In genomic region chr19:18385359-18385674, GRCh38 we compare ENCODE assay signal across 12 cellular contexts. TPM values are rescaled to one million over a fixed set of nuclear protein-coding genes. Genes with fewer than 3 reads are reported as not detected.
DNase-seq lines count a peak whose midpoint lies in the region; ATAC-seq, FAIRE-seq and TF ChIP-seq lines count a peak whose summit lies in the region.
"Had no signal": no experiment of that assay in that cellular context is flagged by ENCODE, and none has a peak within 500 bp of the region (broad histone marks: within the 10 kb centered on the region; RNA-seq: fewer than 3 reads in every experiment).

No MANE protein-coding gene starts in this region.

- CTCF ChIA-PET in RWPE1 (lab: Yijun Ruan, JAX): interaction anchor here (0.6 to 1.2 kb wide), 7 partner anchors 15 to 63 kb away, joined by 3 to 6 read pairs (median 3); partner anchors contain the start of gene SSBP4
- CTCF ChIA-PET in HepG2 (lab: Yijun Ruan, JAX; ENCODE audit: low intra/inter-chr PET ratio, low total read pairs): interaction anchor here (1.1 to 4.4 kb wide), 4 partner anchors 26 to 107 kb away, joined by 3 to 20 read pairs (median 6); no protein-coding TSS in a partner anchor

- 48% methylated on average over 3 of the region's 3 CpGs for WGBS in HepG2 (ENCODE audit: low lambda C conversion rate)

- peak overlapping the region; percentile 97 for H3K4me2 ChIP-seq in HepG2 (ENCODE audit: low read depth, low read length)

- peak overlapping the region; percentile 84 for H3K9ac ChIP-seq in HepG2 (ENCODE audit: insufficient read depth, low read depth, low read length)

- TF ChIP-seq RAD21 in HepG2 (CRISPR knock-in tag; IDR thresholded peaks at IDR 0.05): no peak

- peak overlapping the region; percentile 56 to 95 (median 91) for H3K4me3 ChIP-seq in HepG2 (replicated peaks in 1 of 3; ENCODE audit: insufficient read depth in 1 of 3, low read depth in 2 of 3, low read length in 3 of 3)
- H3K4me3 ChIP-seq in vagina: no peak overlapping the region

- TF ChIP-seq POLR2A in HepG2 (IDR thresholded peaks at IDR 0.05; ENCODE audit: insufficient read depth in 1 of 2, low read depth in 2 of 2, low read length in 2 of 2) (no peak), vagina (IDR thresholded peaks at IDR 0.05) (no peak)

- H3K36me3 ChIP-seq in HepG2 (replicated peaks in 1 of 2; ENCODE audit: control insufficient read depth in 1 of 2, insufficient read depth in 2 of 2, low read length in 2 of 2) (peaks cover 4 to 24% of the 10 kb centered on the region in 2 experiments; a peak in 4 of 5 replicates), vagina (no peaks in the 10 kb centered on the region)
- H3K36me3 ChIP-seq: ascending aorta, thoracic aorta had no signal

- in situ Hi-C loops in HepG2 (cut with HindIII; ENCODE audit: extremely low pct_ligation_motif_present, low pct_unique_long_range_greater_than_20kb): no loop called here

- H3K79me2 ChIP-seq in HepG2 (ENCODE audit: insufficient read depth, low read length): peaks cover 57% of the 10 kb centered on the region

- no peak overlapping the region for H2AFZ ChIP-seq in HepG2 (ENCODE audit: low read length)

- peaks cover 52% of the 10 kb centered on the region for H3K4me1 ChIP-seq in HepG2 (ENCODE audit: insufficient read depth, low read length)
- H3K4me1 ChIP-seq in vagina: peaks cover 22% of the 10 kb centered on the region

- H4K20me1 ChIP-seq in HepG2 (ENCODE audit: insufficient read depth, low read length): peaks cover 40% of the 10 kb centered on the region

- H3K27me3 ChIP-seq in HepG2 (ENCODE audit: control insufficient read depth in 1 of 2, insufficient read depth in 2 of 2, low read length in 2 of 2): no peaks in the 10 kb centered on the region; a peak in 1 of 5 replicates
- H3K27me3 ChIP-seq in vagina: no peaks in the 10 kb centered on the region
- H3K27me3 ChIP-seq: ascending aorta had no signal

- no peaks in the 10 kb centered on the region for H3K9me3 ChIP-seq in HepG2 (ENCODE audit: low read length)
- no peaks in the 10 kb centered on the region for H3K9me3 ChIP-seq in vagina
- H3K9me3 ChIP-seq: ascending aorta, thoracic aorta had no signal

- intact Hi-C loops in HepG2 (cut with micrococcal nuclease; ENCODE audit: unreplicated experiment) (loop anchor here (5.0 kb wide), 1 partner anchor 38 kb away; no protein-coding TSS in a partner anchor), vagina (cut with DNase I) (no loop called here)

- TF ChIP-seq CTCF in RWPE1 (conservative IDR thresholded peaks at IDR 0.05; ENCODE audit: low read depth) (no peak), HepG2 (CRISPR knock-in tag; IDR thresholded peaks at IDR 0.05) (no peak), vagina (IDR thresholded peaks at IDR 0.05) (no peak)

- POLR2A ChIA-PET in RWPE1 (lab: Yijun Ruan, JAX; ENCODE audit: low non-redundant PET): interaction anchor here (0.5 to 0.7 kb wide), 3 partner anchors 21 to 45 kb away, joined by 3 to 5 read pairs (median 3); partner anchors contain the start of gene SSBP4
- POLR2A ChIA-PET in HepG2 (lab: Yijun Ruan, JAX): interaction anchor here (0.6 to 14.3 kb wide), 30 partner anchors 8 to 1892 kb away, joined by 3 to 514 read pairs (median 7); partner anchors contain the start of genes IQCN, JUND, LSM4 and PGPEP1

- no peak for TF ChIP-seq EP300 in HepG2 (IDR thresholded peaks at IDR 0.05; ENCODE audit: low read depth in 2 of 2, low read length in 2 of 2)
- no peak for TF ChIP-seq EP300 in HepG2 (CRISPR knock-in tag; IDR thresholded peaks at IDR 0.05; ENCODE audit: borderline replicate concordance)

- DNase-seq in RWPE1 (ENCODE audit: low spot score) (no peak), HepG2 (ENCODE audit: low spot score) (no peak), vagina (ENCODE audit: extremely low spot score in 2 of 2) (no peak), NCI-H1048 (lab: John Stamatoyannopoulos, UW) (no peak)
- DNase-seq: activated CD4-positive, alpha-beta T cell treated with anti-CD3 and anti-CD28 coated beads, Interleukin-2, amount 10 ng/mL, durations not matched to agents 24 days and 14 days; effector CD8-positive, alpha-beta T cell; NCI-H2081 had no signal

- H3K27ac ChIP-seq in RWPE1 (peak overlapping the region; percentile 77), HepG2 (ENCODE audit: extremely low read length, insufficient read depth, low read length) (peak overlapping the region; percentile 80), vagina (peak overlapping the region; percentile 79)
- H3K27ac ChIP-seq: ascending aorta, thoracic aorta had no signal

- BruUV-seq in HepG2 (replicated peaks; lab: Mats Ljungman, UMichigan): TSS peak; percentile 98

- ATAC-seq in HepG2 (no peak), GM19463 (IDR thresholded peaks at IDR 0.05; ENCODE audit: unreplicated experiment) (no peak)

- no peak for FAIRE-seq in HepG2 (lab: Jason Lieb, UNC)

RNA-seq across cellular contexts. Expression of gene GDF15, which starts 0.6 kb away (rescaled TPM):
- total RNA-seq in HepG2 (2016; rRNA removed; fragmentation: Illumina TruSeq; extraction: Trizol) (43.0 and 146 TPM in 2 replicates), vagina (25.5 TPM)
- 42.0 and 45.2 TPM in 2 replicates for total RNA-seq in HepG2 (2016; cell fraction: cytosol; rRNA removed; fragmentation: Illumina TruSeq; extraction: Trizol; ENCODE audit: low read depth)
- total RNA-seq in HepG2 (2016; cell fraction: insoluble cytoplasmic fraction; rRNA removed; fragmentation: Illumina TruSeq; extraction: Trizol): 37.4 and 148 TPM in 2 replicates
- 53.4 and 57.4 TPM in 2 replicates for total RNA-seq in HepG2 (2016; cell fraction: membrane; rRNA removed; fragmentation: Illumina TruSeq; extraction: Trizol)
- 112 and 139 TPM in 2 replicates for total RNA-seq in HepG2 (2016; cell fraction: nucleus; rRNA removed; fragmentation: Illumina TruSeq; extraction: Trizol)
- 422 and 537 TPM in 2 replicates for polyA plus RNA-seq in HepG2 (2011; rRNA removed)
- 539 and 794 TPM in 2 replicates for polyA plus RNA-seq in HepG2 (2011; cell fraction: cytosol; rRNA removed)
- 1,510 and 1,558 TPM in 2 replicates for polyA plus RNA-seq in HepG2 (2011; cell fraction: nucleus; rRNA removed)
- polyA plus RNA-seq in HepG2 (2012): 229 and 758 TPM in 2 replicates
- 22.2 and 24.9 TPM in 2 replicates for polyA plus RNA-seq in HepG2 (2016; cell fraction: cytosol; fragmentation: Illumina TruSeq; extraction: Trizol; ENCODE audit: low read depth)
- polyA plus RNA-seq in HepG2 (2016; cell fraction: insoluble cytoplasmic fraction; fragmentation: Illumina TruSeq; extraction: Trizol; ENCODE audit: low read depth): 49.2 and 57.0 TPM in 2 replicates
- 30.8 and 31.5 TPM in 2 replicates for polyA plus RNA-seq in HepG2 (2016; cell fraction: membrane; fragmentation: Illumina TruSeq; extraction: Trizol; ENCODE audit: low read depth)
- polyA plus RNA-seq in HepG2 (2016; cell fraction: nucleus; fragmentation: Illumina TruSeq; extraction: Trizol; ENCODE audit: insufficient read depth, low read depth): 315 and 334 TPM in 2 replicates
- 4.5 and 440 TPM in 2 replicates for polyA minus RNA-seq in HepG2 (2011; rRNA and poly(A)+ RNA removed; ENCODE audit: low replicate concordance)
- polyA minus RNA-seq in HepG2 (2011; cell fraction: cytosol; rRNA and poly(A)+ RNA removed): 366 and 433 TPM in 2 replicates
- 115 and 151 TPM in 2 replicates for polyA minus RNA-seq in HepG2 (2011; cell fraction: nucleus; rRNA and poly(A)+ RNA removed)
- total RNA-seq: activated T-helper 1 cell treated with anti-CD3 and anti-CD28 coated beads, Interleukin-12 subunit alpha, Interleukin-12 subunit beta, Interleukin-2, Interleukin-4 antibody, amounts not matched to agents 30 ng/mL and 10 ng/mL and 1 ng/mL, durations not matched to agents 14 hours and 24 hours and 36 hours had no signal

RNA-seq across cellular contexts. Expression of gene LRRC25, which starts 12.1 kb away (rescaled TPM):
- total RNA-seq in HepG2 (2016; rRNA removed; fragmentation: Illumina TruSeq; extraction: Trizol) (0.13 TPM in 1 of 2 replicates, not detected in the other), vagina (3.9 TPM)
- total RNA-seq in HepG2 (2016; cell fraction: cytosol; rRNA removed; fragmentation: Illumina TruSeq; extraction: Trizol; ENCODE audit: low read depth): 0.20 TPM in 1 of 2 replicates, not detected in the other
- total RNA-seq in HepG2 (2016; cell fraction: insoluble cytoplasmic fraction; rRNA removed; fragmentation: Illumina TruSeq; extraction: Trizol): 0.11 TPM in 1 of 2 replicates, not detected in the other
- total RNA-seq in HepG2 (2016; cell fraction: membrane; rRNA removed; fragmentation: Illumina TruSeq; extraction: Trizol): 0.17 and 0.19 TPM in 2 replicates
- 0.25 TPM in 1 of 2 replicates, not detected in the other for total RNA-seq in HepG2 (2016; cell fraction: nucleus; rRNA removed; fragmentation: Illumina TruSeq; extraction: Trizol)
- polyA plus RNA-seq in HepG2 (2011; rRNA removed): 0.53 and 0.85 TPM in 2 replicates
- polyA plus RNA-seq in HepG2 (2011; cell fraction: cytosol; rRNA removed): 0.66 and 0.68 TPM in 2 replicates
- polyA plus RNA-seq in HepG2 (2011; cell fraction: nucleus; rRNA removed): 0.16 and 0.35 TPM in 2 replicates
- 0.11 and 0.13 TPM in 2 replicates for polyA plus RNA-seq in HepG2 (2012)
- 0.05 TPM in 1 of 2 replicates, not detected in the other for polyA plus RNA-seq in HepG2 (2016; cell fraction: cytosol; fragmentation: Illumina TruSeq; extraction: Trizol; ENCODE audit: low read depth)
- 0.12 and 0.15 TPM in 2 replicates for polyA plus RNA-seq in HepG2 (2016; cell fraction: insoluble cytoplasmic fraction; fragmentation: Illumina TruSeq; extraction: Trizol; ENCODE audit: low read depth)
- 0.13 TPM in 1 of 2 replicates, not detected in the other for polyA plus RNA-seq in HepG2 (2016; cell fraction: membrane; fragmentation: Illumina TruSeq; extraction: Trizol; ENCODE audit: low read depth)
- polyA plus RNA-seq in HepG2 (2016; cell fraction: nucleus; fragmentation: Illumina TruSeq; extraction: Trizol; ENCODE audit: insufficient read depth, low read depth): not detected in 2 replicates
- 0.60 TPM in 1 of 2 replicates, not detected in the other for polyA minus RNA-seq in HepG2 (2011; rRNA and poly(A)+ RNA removed; ENCODE audit: low replicate concordance)
- 0.40 and 0.70 TPM in 2 replicates for polyA minus RNA-seq in HepG2 (2011; cell fraction: cytosol; rRNA and poly(A)+ RNA removed)
- polyA minus RNA-seq in HepG2 (2011; cell fraction: nucleus; rRNA and poly(A)+ RNA removed): 0.25 TPM in 1 of 2 replicates, not detected in the other
- total RNA-seq: activated CD4-positive, alpha-beta T cell treated with anti-CD3 and anti-CD28 coated beads, Interleukin-2, amount 10 ng/mL, durations not matched to agents 24 days and 14 days; activated T-helper 1 cell treated with anti-CD3 and anti-CD28 coated beads, Interleukin-12 subunit alpha, Interleukin-12 subunit beta, Interleukin-2, Interleukin-4 antibody, amounts not matched to agents 30 ng/mL and 10 ng/mL and 1 ng/mL, durations not matched to agents 14 hours and 24 hours and 36 hours; glomerular endothelial cell had no signal

RNA-seq across cellular contexts. Expression of gene SSBP4, which starts 33.9 kb away (rescaled TPM):
- total RNA-seq in HepG2 (2016; rRNA removed; fragmentation: Illumina TruSeq; extraction: Trizol) (19.3 and 39.5 TPM in 2 replicates), vagina (72.7 TPM)
- 95.2 and 104 TPM in 2 replicates for total RNA-seq in HepG2 (2016; cell fraction: cytosol; rRNA removed; fragmentation: Illumina TruSeq; extraction: Trizol; ENCODE audit: low read depth)
- total RNA-seq in HepG2 (2016; cell fraction: insoluble cytoplasmic fraction; rRNA removed; fragmentation: Illumina TruSeq; extraction: Trizol): 14.4 and 39.0 TPM in 2 replicates
- total RNA-seq in HepG2 (2016; cell fraction: membrane; rRNA removed; fragmentation: Illumina TruSeq; extraction: Trizol): 103 and 124 TPM in 2 replicates
- 26.9 and 35.1 TPM in 2 replicates for total RNA-seq in HepG2 (2016; cell fraction: nucleus; rRNA removed; fragmentation: Illumina TruSeq; extraction: Trizol)
- polyA plus RNA-seq in HepG2 (2011; rRNA removed): 20.8 and 33.4 TPM in 2 replicates
- 11.6 and 28.6 TPM in 2 replicates for polyA plus RNA-seq in HepG2 (2011; cell fraction: cytosol; rRNA removed)
- 200 and 290 TPM in 2 replicates for polyA plus RNA-seq in HepG2 (2011; cell fraction: nucleus; rRNA removed)
- polyA plus RNA-seq in HepG2 (2012): 18.2 and 31.6 TPM in 2 replicates
- 133 and 147 TPM in 2 replicates for polyA plus RNA-seq in HepG2 (2016; cell fraction: cytosol; fragmentation: Illumina TruSeq; extraction: Trizol; ENCODE audit: low read depth)
- polyA plus RNA-seq in HepG2 (2016; cell fraction: insoluble cytoplasmic fraction; fragmentation: Illumina TruSeq; extraction: Trizol; ENCODE audit: low read depth): 34.3 and 41.3 TPM in 2 replicates
- 147 and 152 TPM in 2 replicates for polyA plus RNA-seq in HepG2 (2016; cell fraction: membrane; fragmentation: Illumina TruSeq; extraction: Trizol; ENCODE audit: low read depth)
- polyA plus RNA-seq in HepG2 (2016; cell fraction: nucleus; fragmentation: Illumina TruSeq; extraction: Trizol; ENCODE audit: insufficient read depth, low read depth): 117 and 122 TPM in 2 replicates
- 10.3 and 12.3 TPM in 2 replicates for polyA minus RNA-seq in HepG2 (2011; rRNA and poly(A)+ RNA removed; ENCODE audit: low replicate concordance)
- polyA minus RNA-seq in HepG2 (2011; cell fraction: cytosol; rRNA and poly(A)+ RNA removed): 12.0 and 13.9 TPM in 2 replicates
- 20.1 and 21.6 TPM in 2 replicates for polyA minus RNA-seq in HepG2 (2011; cell fraction: nucleus; rRNA and poly(A)+ RNA removed)

RNA-seq across cellular contexts. Expression of gene PGPEP1, which starts 44.9 kb away (rescaled TPM):
- total RNA-seq in HepG2 (2016; rRNA removed; fragmentation: Illumina TruSeq; extraction: Trizol): 56.6 and 57.7 TPM in 2 replicates
- 13.1 and 14.4 TPM in 2 replicates for total RNA-seq in HepG2 (2016; cell fraction: cytosol; rRNA removed; fragmentation: Illumina TruSeq; extraction: Trizol; ENCODE audit: low read depth)
- total RNA-seq in HepG2 (2016; cell fraction: insoluble cytoplasmic fraction; rRNA removed; fragmentation: Illumina TruSeq; extraction: Trizol): 51.1 and 64.9 TPM in 2 replicates
- total RNA-seq in HepG2 (2016; cell fraction: membrane; rRNA removed; fragmentation: Illumina TruSeq; extraction: Trizol): 36.0 and 36.7 TPM in 2 replicates
- 30.3 and 33.5 TPM in 2 replicates for total RNA-seq in HepG2 (2016; cell fraction: nucleus; rRNA removed; fragmentation: Illumina TruSeq; extraction: Trizol)
- 53.1 and 64.3 TPM in 2 replicates for polyA plus RNA-seq in HepG2 (2011; rRNA removed)
- 37.2 and 38.6 TPM in 2 replicates for polyA plus RNA-seq in HepG2 (2011; cell fraction: cytosol; rRNA removed)
- 97.0 and 102 TPM in 2 replicates for polyA plus RNA-seq in HepG2 (2011; cell fraction: nucleus; rRNA removed)
- 26.8 and 28.6 TPM in 2 replicates for polyA plus RNA-seq in HepG2 (2012)
- polyA plus RNA-seq in HepG2 (2016; cell fraction: cytosol; fragmentation: Illumina TruSeq; extraction: Trizol; ENCODE audit: low read depth): 15.6 and 16.2 TPM in 2 replicates
- 40.6 and 44.1 TPM in 2 replicates for polyA plus RNA-seq in HepG2 (2016; cell fraction: insoluble cytoplasmic fraction; fragmentation: Illumina TruSeq; extraction: Trizol; ENCODE audit: low read depth)
- 22.8 and 23.5 TPM in 2 replicates for polyA plus RNA-seq in HepG2 (2016; cell fraction: membrane; fragmentation: Illumina TruSeq; extraction: Trizol; ENCODE audit: low read depth)
- 51.1 and 66.5 TPM in 2 replicates for polyA plus RNA-seq in HepG2 (2016; cell fraction: nucleus; fragmentation: Illumina TruSeq; extraction: Trizol; ENCODE audit: insufficient read depth, low read depth)
- polyA minus RNA-seq in HepG2 (2011; rRNA and poly(A)+ RNA removed; ENCODE audit: low replicate concordance): 22.4 and 187 TPM in 2 replicates
- polyA minus RNA-seq in HepG2 (2011; cell fraction: cytosol; rRNA and poly(A)+ RNA removed): 44.1 and 52.6 TPM in 2 replicates
- polyA minus RNA-seq in HepG2 (2011; cell fraction: nucleus; rRNA and poly(A)+ RNA removed): 46.4 and 57.7 TPM in 2 replicates
- 27.5 TPM for total RNA-seq in vagina

RNA-seq across cellular contexts. Expression of gene ISYNA1, which starts 52.6 kb away (rescaled TPM):
- 29.4 and 48.5 TPM in 2 replicates for total RNA-seq in HepG2 (2016; rRNA removed; fragmentation: Illumina TruSeq; extraction: Trizol)
- 8.4 and 10.1 TPM in 2 replicates for total RNA-seq in HepG2 (2016; cell fraction: cytosol; rRNA removed; fragmentation: Illumina TruSeq; extraction: Trizol; ENCODE audit: low read depth)
- total RNA-seq in HepG2 (2016; cell fraction: insoluble cytoplasmic fraction; rRNA removed; fragmentation: Illumina TruSeq; extraction: Trizol): 29.3 and 46.4 TPM in 2 replicates
- 16.0 and 18.7 TPM in 2 replicates for total RNA-seq in HepG2 (2016; cell fraction: membrane; rRNA removed; fragmentation: Illumina TruSeq; extraction: Trizol)
- total RNA-seq in HepG2 (2016; cell fraction: nucleus; rRNA removed; fragmentation: Illumina TruSeq; extraction: Trizol): 33.6 and 37.4 TPM in 2 replicates
- 29.6 and 36.5 TPM in 2 replicates for polyA plus RNA-seq in HepG2 (2011; rRNA removed)
- polyA plus RNA-seq in HepG2 (2011; cell fraction: cytosol; rRNA removed): 14.0 and 25.3 TPM in 2 replicates
- 246 and 367 TPM in 2 replicates for polyA plus RNA-seq in HepG2 (2011; cell fraction: nucleus; rRNA removed)
- 32.5 and 49.8 TPM in 2 replicates for polyA plus RNA-seq in HepG2 (2012)
- 16.0 and 16.5 TPM in 2 replicates for polyA plus RNA-seq in HepG2 (2016; cell fraction: cytosol; fragmentation: Illumina TruSeq; extraction: Trizol; ENCODE audit: low read depth)
- 44.6 and 57.4 TPM in 2 replicates for polyA plus RNA-seq in HepG2 (2016; cell fraction: insoluble cytoplasmic fraction; fragmentation: Illumina TruSeq; extraction: Trizol; ENCODE audit: low read depth)
- polyA plus RNA-seq in HepG2 (2016; cell fraction: membrane; fragmentation: Illumina TruSeq; extraction: Trizol; ENCODE audit: low read depth): 18.1 and 22.4 TPM in 2 replicates
- 103 and 119 TPM in 2 replicates for polyA plus RNA-seq in HepG2 (2016; cell fraction: nucleus; fragmentation: Illumina TruSeq; extraction: Trizol; ENCODE audit: insufficient read depth, low read depth)
- 1.3 and 50.2 TPM in 2 replicates for polyA minus RNA-seq in HepG2 (2011; rRNA and poly(A)+ RNA removed; ENCODE audit: low replicate concordance)
- polyA minus RNA-seq in HepG2 (2011; cell fraction: cytosol; rRNA and poly(A)+ RNA removed): 20.4 and 29.0 TPM in 2 replicates
- 13.3 and 14.3 TPM in 2 replicates for polyA minus RNA-seq in HepG2 (2011; cell fraction: nucleus; rRNA and poly(A)+ RNA removed)
- total RNA-seq in vagina: 57.5 TPM

Comparison
In these comparisons a context has a peak if more than half of its experiments do, and no peak if none do; other contexts are left out.
1. H3K4me3 ChIP-seq: peak in HepG2 (3 of 3); none in vagina (0 of 2).
2. Peak in every context shown above with its lines, with median percentiles within 50 percentile points of each other: H3K27ac ChIP-seq.